ENCODE assay signal across 1 cellular context in genomic region chr2:47373747-47374146, GRCh38.
TF ChIP-seq lines count a peak whose summit lies in the region.

No MANE protein-coding gene starts in this region.

TF ChIP-seq in GM23338, 12 proteins besides CTCF, POLR2A, EP300 and RAD21 (continued from another document):
- TF ChIP-seq REST (IDR thresholded peaks at IDR 0.05; ENCODE audit: unreplicated experiment) (no peak), JUNB (IDR thresholded peaks at IDR 0.05; ENCODE audit: unreplicated experiment) (no peak), EZH2phosphoT487 (IDR thresholded peaks at IDR 0.05; ENCODE audit: unreplicated experiment) (no peak)
